In the genomic region with DNA sequence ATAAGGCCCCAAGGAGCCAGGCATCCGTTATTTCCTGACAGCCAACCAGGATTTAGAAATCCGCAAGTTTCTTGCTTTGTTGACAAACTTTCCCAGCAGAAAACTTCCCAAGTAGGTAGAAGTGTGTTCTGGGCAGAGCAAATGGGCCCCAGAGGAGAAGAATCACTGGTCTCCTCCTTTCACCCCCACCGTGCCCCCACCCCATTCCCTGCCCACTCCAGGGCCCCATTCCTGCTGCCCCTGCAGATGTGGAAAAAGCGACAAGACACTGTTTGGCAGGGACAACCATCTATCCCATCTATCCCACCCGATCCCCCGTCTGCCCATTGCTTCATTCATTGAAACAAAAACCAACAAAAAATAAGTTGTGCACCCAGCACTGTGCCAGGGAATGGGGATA, we compare ENCODE assay signal across 18 cellular contexts. TPM values are rescaled to one million over a fixed set of nuclear protein-coding genes. Genes with fewer than 3 reads are reported as not detected.
A peak's percentile ranks its signal among the peaks of the same experiment; 100 is the strongest.
DNase-seq lines count a peak whose midpoint lies in the region; ATAC-seq and TF ChIP-seq lines count a peak whose summit lies in the region.
"Had no signal": no experiment of that assay in that cellular context is flagged by ENCODE, and none has a peak within 500 bp of the region (broad histone marks: within the 10 kb centered on the region; RNA-seq: fewer than 3 reads in every experiment).

No MANE protein-coding gene starts in this region.

- no peaks in the 10 kb centered on the region for H3K79me2 ChIP-seq in osteoblast (ENCODE audit: insufficient read depth, low read length)

- TF ChIP-seq POLR2A in spleen (IDR thresholded peaks at IDR 0.05) = no peak

- no peak overlapping the region for H3K4me2 ChIP-seq in osteoblast (ENCODE audit: insufficient read depth, low read length)
- H3K4me2 ChIP-seq: A549, BLaER1, GM23338 had no signal

- H3K36me3 ChIP-seq in H7 (replicated peaks; ENCODE audit: control insufficient read depth, insufficient read depth, low read length) (no peaks in the 10 kb centered on the region), liver (ENCODE audit: control insufficient read depth in 4 of 4, insufficient read depth in 3 of 4, low read depth in 1 of 4, low read length in 3 of 4) (no peaks in the 10 kb centered on the region), osteoblast (ENCODE audit: insufficient read depth, low read length) (no peaks in the 10 kb centered on the region), spleen (no peaks in the 10 kb centered on the region)
- H3K36me3 ChIP-seq: BLaER1 had no signal

- TF ChIP-seq CTCF in liver (IDR thresholded peaks at IDR 0.05; ENCODE audit: low read depth, low read length, missing input control) (no peak), osteoblast (IDR thresholded peaks at IDR 0.05; ENCODE audit: extremely low read depth, low read depth, low read length) (no peak), spleen (IDR thresholded peaks at IDR 0.05 in 8 of 11, conservative IDR thresholded peaks at IDR 0.05 in 3 of 11) (no peak)

- intact Hi-C loops in spleen (cut with DNase I; ENCODE audit: low total_unique reads) = no loop called here

- H3K4me3 ChIP-seq in H7 (ENCODE audit: insufficient read depth, low read depth, low read length) = no peak overlapping the region
- no peak overlapping the region for H3K4me3 ChIP-seq in liver (ENCODE audit: low read depth in 1 of 3, low read length in 3 of 3)
- no peak overlapping the region for H3K4me3 ChIP-seq in osteoblast (ENCODE audit: insufficient read depth, low read length)
- no peak overlapping the region for H3K4me3 ChIP-seq in spleen
- H3K4me3 ChIP-seq: A549, BLaER1, GM12878, GM23338 had no signal

- no peak for TF ChIP-seq RAD21 in liver (IDR thresholded peaks at IDR 0.05)

- peak overlapping the region; percentile 63 to 88 for H3K27ac ChIP-seq in liver (ENCODE audit: low read depth in 1 of 2, low read length in 2 of 2)
- H3K27ac ChIP-seq in osteoblast (ENCODE audit: low read depth, low read length) = no peak overlapping the region
- H3K27ac ChIP-seq in spleen = no peak overlapping the region
- H3K27ac ChIP-seq: 22Rv1, A549, BLaER1 had no signal

- peaks cover 21 to 53% (median 47%) of the 10 kb centered on the region in 4 donors for H3K4me1 ChIP-seq in liver (ENCODE audit: control insufficient read depth in 4 of 4, insufficient read depth in 4 of 4, low read length in 3 of 4)
- H3K4me1 ChIP-seq in osteoblast (ENCODE audit: insufficient read depth, low read length) = no peaks in the 10 kb centered on the region
- peaks cover 0 to 13% (median 2%) of the 10 kb centered on the region in 6 donors for H3K4me1 ChIP-seq in spleen
- H3K4me1 ChIP-seq: A549, BLaER1 had no signal

- H3K9me3 ChIP-seq in liver (ENCODE audit: control insufficient read depth in 4 of 4, low read length in 3 of 4) = no peaks in the 10 kb centered on the region
- H3K9me3 ChIP-seq in osteoblast (ENCODE audit: low read depth, low read length) = no peaks in the 10 kb centered on the region
- no peaks in the 10 kb centered on the region for H3K9me3 ChIP-seq in spleen
- H3K9me3 ChIP-seq: A549, BLaER1 had no signal

- ATAC-seq in HG03565 (IDR thresholded peaks at IDR 0.05; ENCODE audit: unreplicated experiment) (no peak), GM18519 (IDR thresholded peaks at IDR 0.05; ENCODE audit: low FRiP score, unreplicated experiment) (no peak)
- ATAC-seq: A549, GM12878, HCT116 had no signal

- no peak overlapping the region for H2AFZ ChIP-seq in osteoblast (ENCODE audit: low read length)
- H2AFZ ChIP-seq: GM23338 had no signal

- H3K27me3 ChIP-seq in H7 (ENCODE audit: control insufficient read depth, insufficient read depth, low read length) (peaks cover 4% of the 10 kb centered on the region; the same call in 1 of the 2 replicates), liver (ENCODE audit: control insufficient read depth in 4 of 4, insufficient read depth in 4 of 4, low read length in 3 of 4) (no peaks in the 10 kb centered on the region), osteoblast (ENCODE audit: insufficient read depth, low read length) (peaks cover 8% of the 10 kb centered on the region), spleen (replicated peaks in 1 of 7) (peaks cover 0 to 17% (median 0%) of the 10 kb centered on the region in 7 donors)
- H3K27me3 ChIP-seq: BLaER1 had no signal

- H4K20me1 ChIP-seq in osteoblast (ENCODE audit: insufficient read depth, low read length) = no peaks in the 10 kb centered on the region
- H4K20me1 ChIP-seq: BLaER1 had no signal

- H3K9ac ChIP-seq in liver (ENCODE audit: low read depth in 1 of 2, low read length in 2 of 2) = peak overlapping the region in 1 of 2 donors; percentile 46
- H3K9ac ChIP-seq: BLaER1 had no signal

- DNase-seq in H7 (peak; percentile 21), osteoblast (ENCODE audit: insufficient read length, low spot score, missing footprints) (peak; percentile 11), spleen (peak; percentile 54)
- no peak for DNase-seq in effector CD4-positive, alpha-beta T cell
- DNase-seq: Calu3; CD4-positive, alpha-beta memory T cell; DND-41; EL; HFFc6 had no signal

- 63% methylated on average over 6 of the region's 6 CpGs for WGBS in liver
- 79 to 89% (median 86%) methylated on average over 6 of the region's 6 CpGs for WGBS in spleen, 5 donors

TF ChIP-seq in liver, 16 proteins besides CTCF, POLR2A, EP300 and RAD21:
- TF ChIP-seq RXRA (IDR thresholded peaks at IDR 0.05) (no peak), HNF4A (conservative IDR thresholded peaks at IDR 0.05) (no peak), GABPA (IDR thresholded peaks at IDR 0.05 in 1 of 2, conservative IDR thresholded peaks at IDR 0.05 in 1 of 2) (no peak), MAX (IDR thresholded peaks at IDR 0.05) (no peak), TAF1 (conservative IDR thresholded peaks at IDR 0.05) (no peak), JUND (IDR thresholded peaks at IDR 0.05) (no peak), FOXA2 (IDR thresholded peaks at IDR 0.05) (no peak), REST (IDR thresholded peaks at IDR 0.05) (no peak), SP1 (IDR thresholded peaks at IDR 0.05) (no peak), NR2F2 (IDR thresholded peaks at IDR 0.05) (no peak), FOXA1 (IDR thresholded peaks at IDR 0.05) (no peak), EGR1 (IDR thresholded peaks at IDR 0.05; ENCODE audit: low read depth in 2 of 2) (no peak), HNF4G (IDR thresholded peaks at IDR 0.05) (no peak), YY1 (IDR thresholded peaks at IDR 0.05) (no peak)
- TF ChIP-seq, protein P1, sequence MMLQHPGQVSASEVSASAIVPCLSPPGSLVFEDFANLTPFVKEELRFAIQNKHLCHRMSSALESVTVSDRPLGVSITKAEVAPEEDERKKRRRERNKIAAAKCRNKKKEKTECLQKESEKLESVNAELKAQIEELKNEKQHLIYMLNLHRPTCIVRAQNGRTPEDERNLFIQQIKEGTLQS (IDR thresholded peaks at IDR 0.05) = no peak
- TF ChIP-seq, protein P2, sequence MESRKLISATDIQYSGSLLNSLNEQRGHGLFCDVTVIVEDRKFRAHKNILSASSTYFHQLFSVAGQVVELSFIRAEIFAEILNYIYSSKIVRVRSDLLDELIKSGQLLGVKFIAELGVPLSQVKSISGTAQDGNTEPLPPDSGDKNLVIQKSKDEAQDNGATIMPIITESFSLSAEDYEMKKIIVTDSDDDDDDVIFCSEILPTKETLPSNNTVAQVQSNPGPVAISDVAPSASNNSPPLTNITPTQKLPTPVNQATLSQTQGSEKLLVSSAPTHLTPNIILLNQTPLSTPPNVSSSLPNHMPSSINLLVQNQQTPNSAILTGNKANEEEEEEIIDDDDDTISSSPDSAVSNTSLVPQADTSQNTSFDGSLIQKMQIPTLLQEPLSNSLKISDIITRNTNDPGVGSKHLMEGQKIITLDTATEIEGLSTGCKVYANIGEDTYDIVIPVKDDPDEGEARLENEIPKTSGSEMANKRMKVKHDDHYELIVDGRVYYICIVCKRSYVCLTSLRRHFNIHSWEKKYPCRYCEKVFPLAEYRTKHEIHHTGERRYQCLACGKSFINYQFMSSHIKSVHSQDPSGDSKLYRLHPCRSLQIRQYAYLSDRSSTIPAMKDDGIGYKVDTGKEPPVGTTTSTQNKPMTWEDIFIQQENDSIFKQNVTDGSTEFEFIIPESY (IDR thresholded peaks at IDR 0.05) = no peak
TF ChIP-seq in liver: peak in this region for 0.

RNA-seq across cellular contexts. Expression of gene FAHD2A, which starts 10.2 kb away (rescaled TPM):
- 37.1 and 49.3 TPM in 2 replicates for total RNA-seq in H7 (2014; rRNA removed; shearing (Covaris generic))
- 10 to 100 TPM; 20.1 to 68.7 TPM for total RNA-seq in liver
- polyA plus RNA-seq in liver = 100 to 1,000 TPM in 1 of 2 donors, 10 to 100 TPM in 1; 69.9 to 105 TPM
- total RNA-seq in osteoblast = 19.7 and 21.4 TPM in 2 replicates
- 10 to 100 TPM; 16.3 to 23.7 (median 18.7) TPM for total RNA-seq in spleen
- polyA plus RNA-seq in spleen = 10 to 100 TPM; 10.9 to 17.5 (median 14.0) TPM

Comparison
In these comparisons a context has a peak if more than half of its experiments do, and no peak if none do; other contexts are left out.
1. H3K27ac ChIP-seq: peak in liver (2 of 2); none in osteoblast (single experiment) and spleen (0 of 8).